Comparison of ENCODE assay signal across 1 cellular context in genomic region chr14:60642790-60643397, GRCh38.
TF ChIP-seq lines count a peak whose summit lies in the region.

No MANE protein-coding gene starts in this region.

TF ChIP-seq in H1, 55 proteins besides CTCF, POLR2A, EP300 and RAD21:
- TF ChIP-seq EGR1 (IDR thresholded peaks at IDR 0.05; ENCODE audit: borderline replicate concordance, low read depth, low read length): no peak
- peak; percentile 91 for TF ChIP-seq RNF2 (IDR thresholded peaks at IDR 0.05; ENCODE audit: borderline replicate concordance, low read depth, low read length, missing control alignments, poor library complexity, severe bottlenecking)
- TF ChIP-seq CBX8 (IDR thresholded peaks at IDR 0.05; ENCODE audit: borderline replicate concordance, low read depth, low read length): peak; percentile 69; the same call in 1 of the 2 replicates
- TF ChIP-seq USF2 (IDR thresholded peaks at IDR 0.05; ENCODE audit: low read length): no peak
- TF ChIP-seq SP1 (IDR thresholded peaks at IDR 0.05; ENCODE audit: low read depth, low read length): no peak
- TF ChIP-seq BRCA1 (IDR thresholded peaks at IDR 0.05; ENCODE audit: low read depth, low read length): no peak
- TF ChIP-seq EZH2 (IDR thresholded peaks at IDR 0.05; ENCODE audit: low read depth, low read length, severe bottlenecking): peak; percentile 94
- peak; percentile 4; the same call in 1 of the 2 replicates for TF ChIP-seq TCF12 (IDR thresholded peaks at IDR 0.05; ENCODE audit: low read depth, low read length)
- TF ChIP-seq SUZ12 (IDR thresholded peaks at IDR 0.05; ENCODE audit: low read length): peak; percentile 93
- TF ChIP-seq SIN3A (conservative IDR thresholded peaks at IDR 0.05 in 1 of 2, IDR thresholded peaks at IDR 0.05 in 1 of 2; ENCODE audit: low read depth in 1 of 2, low read length in 2 of 2): no peak
